Comparison of ENCODE assay signal across 8 cellular contexts in genomic region chr7:2399848-2400587, GRCh38. TPM values are rescaled to one million over a fixed set of nuclear protein-coding genes. Genes with fewer than 3 reads are reported as not detected.
DNase-seq lines count a peak whose midpoint lies in the region; ATAC-seq, FAIRE-seq and TF ChIP-seq lines count a peak whose summit lies in the region.

No MANE protein-coding gene starts in this region.

- H3K9me3 Mint-ChIP-seq in activated T-cell treated with anti-CD3 and anti-CD28 coated beads, Interleukin-2, amount 50 U/mL, for 24 hours = no peaks in the 10 kb centered on the region
- H3K9me3 Mint-ChIP-seq in activated T-cell treated with anti-CD3 and anti-CD28 coated beads, Interleukin-2, amount 50 U/mL, for 4 hours = no peaks in the 10 kb centered on the region

- peaks cover 29% of the 10 kb centered on the region for H3K4me1 Mint-ChIP-seq in activated T-cell treated with anti-CD3 and anti-CD28 coated beads, Interleukin-2, amount 50 U/mL, for 24 hours (ENCODE audit: low read depth)
- peaks cover 24% of the 10 kb centered on the region for H3K4me1 Mint-ChIP-seq in activated T-cell treated with anti-CD3 and anti-CD28 coated beads, Interleukin-2, amount 50 U/mL, for 4 hours (ENCODE audit: low read depth)

- peaks cover 0 to 45% of the 10 kb centered on the region in 2 donors for H3K4me1 ChIP-seq in right atrium auricular region

- no peak for FAIRE-seq in D721Med (lab: Jason Lieb, UNC)

- peak overlapping the region; percentile 57 to 73 for H3K27ac ChIP-seq in right atrium auricular region

- H3K9me3 ChIP-seq in right atrium auricular region = no peaks in the 10 kb centered on the region

- DNase-seq in activated T-cell treated with anti-CD3 and anti-CD28 coated beads, Interleukin-2, amount 50 U/mL, for 24 hours = no peak
- no peak for DNase-seq in activated T-cell treated with anti-CD3 and anti-CD28 coated beads, Interleukin-2, amount 50 U/mL, for 4 hours
- peak; percentile 47 for DNase-seq in NCI-H2196 treated with DMSO at 0.1 percent for 48 hours (lab: John Stamatoyannopoulos, UW; ENCODE audit: unreplicated experiment)
- peak; percentile 88 for DNase-seq in amniotic stem cell (lab: John Stamatoyannopoulos, UW)
- peak; percentile 90 for DNase-seq in right atrium auricular region (ENCODE audit: low spot score)
- DNase-seq in renal cortical epithelial cell (ENCODE audit: low read depth) = peak; percentile 96
- DNase-seq in D721Med (ENCODE audit: insufficient read length, low spot score) = no peak

- no peak for ATAC-seq in activated T-cell treated with anti-CD3 and anti-CD28 coated beads, Interleukin-2, amount 50 U/mL, for 4 hours
- ATAC-seq in HG02610 (IDR thresholded peaks at IDR 0.05; ENCODE audit: unreplicated experiment) = no peak

- no peaks in the 10 kb centered on the region for H3K36me3 Mint-ChIP-seq in activated T-cell treated with anti-CD3 and anti-CD28 coated beads, Interleukin-2, amount 50 U/mL, for 24 hours (ENCODE audit: low read depth)
- H3K36me3 Mint-ChIP-seq in activated T-cell treated with anti-CD3 and anti-CD28 coated beads, Interleukin-2, amount 50 U/mL, for 4 hours (ENCODE audit: insufficient read depth) = no peaks in the 10 kb centered on the region

- peak overlapping the region; percentile 59 for H3K27ac Mint-ChIP-seq in activated T-cell treated with anti-CD3 and anti-CD28 coated beads, Interleukin-2, amount 50 U/mL, for 24 hours

- no peak overlapping the region for H3K4me3 ChIP-seq in right atrium auricular region

- H3K27me3 Mint-ChIP-seq in activated T-cell treated with anti-CD3 and anti-CD28 coated beads, Interleukin-2, amount 50 U/mL, for 24 hours = no peaks in the 10 kb centered on the region
- no peaks in the 10 kb centered on the region for H3K27me3 Mint-ChIP-seq in activated T-cell treated with anti-CD3 and anti-CD28 coated beads, Interleukin-2, amount 50 U/mL, for 4 hours (ENCODE audit: low read depth)

- no peak for TF ChIP-seq CTCF in right atrium auricular region (IDR thresholded peaks at IDR 0.05)
- no peak for TF ChIP-seq CTCF in D721Med (IDR thresholded peaks at IDR 0.05; ENCODE audit: insufficient read depth, missing control alignments)

- H3K27me3 ChIP-seq in right atrium auricular region = no peaks in the 10 kb centered on the region

- no peaks in the 10 kb centered on the region for H3K36me3 ChIP-seq in right atrium auricular region

- H3K4me3 Mint-ChIP-seq in activated T-cell treated with anti-CD3 and anti-CD28 coated beads, Interleukin-2, amount 50 U/mL, for 24 hours = no peak overlapping the region
- no peak overlapping the region for H3K4me3 Mint-ChIP-seq in activated T-cell treated with anti-CD3 and anti-CD28 coated beads, Interleukin-2, amount 50 U/mL, for 4 hours

RNA-seq across cellular contexts. Expression of gene CHST12, which starts 3.4 kb away (rescaled TPM):
- 1 to 10 TPM; 4.9 to 6.5 (median 5.9) TPM for total RNA-seq in activated T-cell treated with anti-CD3 and anti-CD28 coated beads, Interleukin-2, amount 50 U/mL, for 4 hours
- 10 to 100 TPM; 14.2 to 15.0 TPM for total RNA-seq in right atrium auricular region
- 2.1 and 15.1 TPM in 2 replicates for total RNA-seq in renal cortical epithelial cell

RNA-seq across cellular contexts. Expression of gene EIF3B, which starts 45.4 kb away (rescaled TPM):
- total RNA-seq in activated T-cell treated with anti-CD3 and anti-CD28 coated beads, Interleukin-2, amount 50 U/mL, for 4 hours = 100 to 1,000 TPM; 448 to 483 (median 474) TPM
- 10 to 100 TPM; 51.4 to 66.9 TPM for total RNA-seq in right atrium auricular region
- total RNA-seq in renal cortical epithelial cell = 239 and 257 TPM in 2 replicates

Comparison
In these comparisons a context has a peak if more than half of its experiments do, and no peak if none do; other contexts are left out.
1. DNase-seq: peak in NCI-H2196 treated with DMSO at 0.1 percent for 48 hours (single experiment), amniotic stem cell (single experiment), right atrium auricular region (single experiment) and renal cortical epithelial cell (single experiment); none in activated T-cell treated with anti-CD3 and anti-CD28 coated beads, Interleukin-2, amount 50 U/mL, for 24 hours (single experiment), activated T-cell treated with anti-CD3 and anti-CD28 coated beads, Interleukin-2, amount 50 U/mL, for 4 hours (single experiment) and D721Med (single experiment).